8 cellular contexts compared by ENCODE assay signal in genomic region chr3:182795383-182795782, GRCh38. TPM values are rescaled to one million over a fixed set of nuclear protein-coding genes. Genes with fewer than 3 reads are reported as not detected.
DNase-seq lines count a peak whose midpoint lies in the region; ATAC-seq and TF ChIP-seq lines count a peak whose summit lies in the region.

No MANE protein-coding gene starts in this region.

- DNase-seq in COLO829 (ENCODE audit: low spot score) = peak; percentile 38
- DNase-seq in Karpas-422 = peak; percentile 84
- DNase-seq in activated CD8-positive, alpha-beta T cell treated with anti-CD3 and anti-CD28 coated beads for 36 hours = peak; percentile 65
- no peak for DNase-seq in glutamatergic neuron
- peak; percentile 3 to 11 for DNase-seq in stimulated activated CD8-positive, alpha-beta memory T cell treated with anti-CD3 and anti-CD28 coated beads, Interleukin-4, amount 100 ng/mL, for 1 hour (ENCODE audit: low read depth in 2 of 2, low spot score in 1 of 2)
- DNase-seq in omental fat pad (ENCODE audit: low spot score) = no peak
- no peak for DNase-seq in left lobe of liver (ENCODE audit: low spot score)

- no peaks in the 10 kb centered on the region for H3K9me2 ChIP-seq in Karpas-422 (replicated peaks; ENCODE audit: insufficient read depth, low read length)

- peaks cover 10% of the 10 kb centered on the region; the same call in 1 of the 2 replicates for H3K36me3 ChIP-seq in Karpas-422 (ENCODE audit: insufficient read depth, low read length)

- intact Hi-C loops in activated CD8-positive, alpha-beta T cell treated with anti-CD3 and anti-CD28 coated beads for 36 hours (cut with micrococcal nuclease) = no loop called here

- no peaks in the 10 kb centered on the region for H3K9me3 ChIP-seq in Karpas-422 (ENCODE audit: low read length)

- peak overlapping the region; percentile 82 for H3K27ac ChIP-seq in Karpas-422 (ENCODE audit: low read length)

- peak overlapping the region; percentile 91 for H3K4me3 Mint-ChIP-seq in activated CD8-positive, alpha-beta T cell treated with anti-CD3 and anti-CD28 coated beads for 36 hours
- peak overlapping the region; percentile 93 for H3K4me3 Mint-ChIP-seq in glutamatergic neuron (ENCODE audit: unreplicated experiment)

- H3K9ac ChIP-seq in Karpas-422 (ENCODE audit: low read length) = peak overlapping the region; percentile 95

- no peaks in the 10 kb centered on the region for H3K27me3 ChIP-seq in Karpas-422 (ENCODE audit: low read length)

- CTCF ChIA-PET in activated CD8-positive, alpha-beta T cell treated with anti-CD3 and anti-CD28 coated beads for 36 hours (lab: Charles Lee) = interaction anchor here (1.0 to 1.4 kb wide), 2 partner anchors 81 to 114 kb away, joined by 3 to 6 read pairs; no protein-coding TSS in a partner anchor

- POLR2A ChIA-PET in activated CD8-positive, alpha-beta T cell treated with anti-CD3 and anti-CD28 coated beads for 36 hours (lab: Charles Lee) = no interaction called here

- no peaks in the 10 kb centered on the region for H3K27me3 Mint-ChIP-seq in activated CD8-positive, alpha-beta T cell treated with anti-CD3 and anti-CD28 coated beads for 36 hours
- H3K27me3 Mint-ChIP-seq in glutamatergic neuron (ENCODE audit: unreplicated experiment) = peaks cover 4% of the 10 kb centered on the region

- peak overlapping the region; percentile 88 for H3K4me2 ChIP-seq in Karpas-422 (ENCODE audit: low read depth, low read length, poor library complexity, severe bottlenecking)

- H3K4me3 ChIP-seq in Karpas-422 (ENCODE audit: low read length) = peak overlapping the region; percentile 80

- peaks cover 39% of the 10 kb centered on the region for H3K4me1 ChIP-seq in Karpas-422 (ENCODE audit: low read length)

- H3K79me2 ChIP-seq in Karpas-422 (ENCODE audit: low read length) = peaks cover 68% of the 10 kb centered on the region

- ATAC-seq in GM19463 (IDR thresholded peaks at IDR 0.05; ENCODE audit: unreplicated experiment) (peak; percentile 14), omental fat pad (ENCODE audit: low FRiP score) (no peak), left lobe of liver (no peak)
- peak; percentile 29 for ATAC-seq in activated CD8-positive, alpha-beta T cell treated with anti-CD3 and anti-CD28 coated beads for 36 hours

- H3K27ac Mint-ChIP-seq in activated CD8-positive, alpha-beta T cell treated with anti-CD3 and anti-CD28 coated beads for 36 hours = peak overlapping the region; percentile 97
- no peak overlapping the region for H3K27ac Mint-ChIP-seq in glutamatergic neuron (ENCODE audit: unreplicated experiment)

- TF ChIP-seq CTCF in activated CD8-positive, alpha-beta T cell treated with anti-CD3 and anti-CD28 coated beads for 36 hours (IDR thresholded peaks at IDR 0.05) = no peak
- TF ChIP-seq CTCF in glutamatergic neuron (IDR thresholded peaks at IDR 0.05; ENCODE audit: partially characterized antibody, unreplicated experiment) (no peak), omental fat pad (IDR thresholded peaks at IDR 0.05) (no peak)

- peaks cover 27% of the 10 kb centered on the region for H3K36me3 Mint-ChIP-seq in activated CD8-positive, alpha-beta T cell treated with anti-CD3 and anti-CD28 coated beads for 36 hours (ENCODE audit: low read depth)
- no peaks in the 10 kb centered on the region for H3K36me3 Mint-ChIP-seq in glutamatergic neuron (ENCODE audit: unreplicated experiment)

- H2AFZ ChIP-seq in Karpas-422 (ENCODE audit: low read length) = 0 out of 2 replicates have a peak overlapping the region, but pooled peaks have one; percentile 23

- H3K9me3 Mint-ChIP-seq in activated CD8-positive, alpha-beta T cell treated with anti-CD3 and anti-CD28 coated beads for 36 hours = no peaks in the 10 kb centered on the region
- H3K9me3 Mint-ChIP-seq in glutamatergic neuron (ENCODE audit: unreplicated experiment) = peaks cover 5% of the 10 kb centered on the region

- no peaks in the 10 kb centered on the region for H4K20me1 ChIP-seq in Karpas-422 (ENCODE audit: insufficient read depth, low read depth, low read length)

- peaks cover 33% of the 10 kb centered on the region for H3K4me1 Mint-ChIP-seq in activated CD8-positive, alpha-beta T cell treated with anti-CD3 and anti-CD28 coated beads for 36 hours (ENCODE audit: low read depth)
- H3K4me1 Mint-ChIP-seq in glutamatergic neuron (ENCODE audit: low read depth, unreplicated experiment) = peaks cover 12% of the 10 kb centered on the region

RNA-seq across cellular contexts. Expression of gene ATP11B, which starts 2.1 kb away (rescaled TPM):
- 101 and 167 TPM in 2 replicates for total RNA-seq in Karpas-422 (2014; rRNA removed; shearing (Covaris generic); ENCODE audit: low replicate concordance)
- total RNA-seq in activated CD8-positive, alpha-beta T cell treated with anti-CD3 and anti-CD28 coated beads for 36 hours = 10 to 100 TPM; 85.7 to 95.3 TPM
- 36.2 TPM for total RNA-seq in glutamatergic neuron (ENCODE audit: unreplicated experiment)
- total RNA-seq in omental fat pad = 100 to 1,000 TPM in 1 of 4 donors, 10 to 100 TPM in 3; 59.0 to 117 (median 75.7) TPM
- total RNA-seq in left lobe of liver = 22.6 TPM

Comparison
In these comparisons a context has a peak if more than half of its experiments do, and no peak if none do; other contexts are left out.
1. DNase-seq: peak in COLO829 (single experiment), Karpas-422 (single experiment), activated CD8-positive, alpha-beta T cell treated with anti-CD3 and anti-CD28 coated beads for 36 hours (single experiment) and stimulated activated CD8-positive, alpha-beta memory T cell treated with anti-CD3 and anti-CD28 coated beads, Interleukin-4, amount 100 ng/mL, for 1 hour (2 of 2); none in glutamatergic neuron (single experiment), omental fat pad (single experiment) and left lobe of liver (single experiment).
2. ATAC-seq: peak in GM19463 (single experiment) and activated CD8-positive, alpha-beta T cell treated with anti-CD3 and anti-CD28 coated beads for 36 hours (single experiment); none in omental fat pad (single experiment) and left lobe of liver (single experiment).